In the genomic region with DNA sequence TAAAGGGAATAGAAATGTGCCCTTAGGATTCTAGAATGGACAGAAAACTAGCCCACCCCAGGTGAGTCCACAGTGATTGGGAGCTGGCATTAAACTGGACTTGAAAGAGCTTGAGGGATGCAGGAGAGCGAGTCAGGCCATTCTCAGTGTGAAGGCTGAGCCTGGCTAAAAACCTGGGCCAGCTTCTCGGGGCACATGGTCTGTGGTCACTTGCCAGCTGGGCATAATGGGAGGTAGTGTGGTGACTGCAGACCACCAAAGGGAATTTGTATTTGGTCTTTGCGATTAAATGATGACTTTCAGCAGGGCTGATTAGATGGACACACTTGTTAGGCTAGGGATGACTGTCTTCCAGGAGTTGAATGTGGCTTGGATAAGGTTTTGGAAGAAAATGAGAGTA, we compare ENCODE assay signal across 30 cellular contexts.
DNase-seq lines count a peak whose midpoint lies in the region; ATAC-seq, FAIRE-seq and TF ChIP-seq lines count a peak whose summit lies in the region.
"Had no signal": no experiment of that assay in that cellular context is flagged by ENCODE, and none has a peak within 500 bp of the region (broad histone marks: within the 10 kb centered on the region; RNA-seq: fewer than 3 reads in every experiment).

No MANE protein-coding gene starts in this region.

- ATAC-seq in HepG2 (no peak), right lobe of liver (no peak), GM18519 (IDR thresholded peaks at IDR 0.05; ENCODE audit: low FRiP score, unreplicated experiment) (no peak)

- no peak overlapping the region for H3K4me3 Mint-ChIP-seq in brain
- no peak overlapping the region for H3K4me3 Mint-ChIP-seq in neural crest cell
- H3K4me3 Mint-ChIP-seq: CD14-positive monocyte had no signal

- CTCF ChIA-PET in HepG2 (lab: Yijun Ruan, JAX; ENCODE audit: low intra/inter-chr PET ratio, low total read pairs), result no interaction called here

- H3K4me3 ChIP-seq in HepG2 (replicated peaks in 1 of 3; ENCODE audit: insufficient read depth in 1 of 3, low read depth in 2 of 3, low read length in 3 of 3), result no peak overlapping the region
- no peak overlapping the region for H3K4me3 ChIP-seq in right lobe of liver
- no peak overlapping the region for H3K4me3 ChIP-seq in small intestine (ENCODE audit: low read depth in 1 of 2, low read length in 2 of 2)
- H3K4me3 ChIP-seq in foreskin fibroblast (ENCODE audit: low read depth in 1 of 2, low read length in 2 of 2), result no peak overlapping the region
- H3K4me3 ChIP-seq: Peyer's patch had no signal

- FAIRE-seq in HepG2 (lab: Jason Lieb, UNC) (no peak), small intestine (lab: Jason Lieb, UNC) (no peak)
- FAIRE-seq: GM12892, GM19239, HTR-8/SVneo had no signal

- no TSS peak for BruUV-seq in HepG2 (replicated peaks; lab: Mats Ljungman, UMichigan)

- H3K9me3 Mint-ChIP-seq in brain (peaks cover 0 to 5% (median 0%) of the 10 kb centered on the region in 5 experiments), neural crest cell (no peaks in the 10 kb centered on the region)

- POLR2A ChIA-PET in HepG2 (lab: Yijun Ruan, JAX), result no interaction called here

- TF ChIP-seq POLR2A in HepG2 (IDR thresholded peaks at IDR 0.05; ENCODE audit: insufficient read depth in 1 of 2, low read depth in 2 of 2, low read length in 2 of 2), result no peak
- TF ChIP-seq POLR2A in right lobe of liver (IDR thresholded peaks at IDR 0.05), result no peak

- H3K27me3 ChIP-seq in HepG2 (ENCODE audit: control insufficient read depth in 1 of 2, insufficient read depth in 2 of 2, low read length in 2 of 2) (no peaks in the 10 kb centered on the region), right lobe of liver (no peaks in the 10 kb centered on the region), small intestine (ENCODE audit: control insufficient read depth in 2 of 2, insufficient read depth in 2 of 2, low read length in 2 of 2) (no peaks in the 10 kb centered on the region)
- H3K27me3 ChIP-seq: BE2C, Peyer's patch had no signal

- H3K36me3 ChIP-seq in HepG2 (replicated peaks in 1 of 2; ENCODE audit: control insufficient read depth in 1 of 2, insufficient read depth in 2 of 2, low read length in 2 of 2) (no peaks in the 10 kb centered on the region; a peak in 1 of 5 replicates), right lobe of liver (no peaks in the 10 kb centered on the region), small intestine (ENCODE audit: control insufficient read depth in 2 of 2, insufficient read depth in 2 of 2, low read length in 2 of 2) (no peaks in the 10 kb centered on the region)
- H3K36me3 ChIP-seq: BE2C, Peyer's patch had no signal

- H3K27ac Mint-ChIP-seq in brain, result peak overlapping the region in 3 of 5 experiments; percentile 5 to 60 (median 12)
- H3K27ac Mint-ChIP-seq in neural crest cell (ENCODE audit: unreplicated experiment), result peak overlapping the region; percentile 19

- H3K9me3 ChIP-seq in HepG2 (ENCODE audit: low read length) (no peaks in the 10 kb centered on the region), right lobe of liver (no peaks in the 10 kb centered on the region), small intestine (ENCODE audit: control insufficient read depth, low read depth) (no peaks in the 10 kb centered on the region)
- H3K9me3 ChIP-seq: BE2C, Peyer's patch, SK-N-SH had no signal

- peaks cover 45% of the 10 kb centered on the region for H3K4me1 Mint-ChIP-seq in brain
- peaks cover 5% of the 10 kb centered on the region for H3K4me1 Mint-ChIP-seq in neural crest cell

- DNase-seq in HepG2 (ENCODE audit: low spot score) (no peak), right lobe of liver (no peak), neural crest cell (ENCODE audit: low read depth, low spot score) (no peak), small intestine (no peak), SKM-1 treated with dmso at 0.1 percent for 144 hours (lab: John Stamatoyannopoulos, UW; ENCODE audit: unreplicated experiment) (no peak), foreskin fibroblast (no peak)
- DNase-seq: BE2C, DMS153, DND-41, IMR-90, KG1, NCI-H1048, NCI-H1417 treated with DMSO at 0.1 percent for 48 hours, NCI-H187, NCI-H2081 treated with DMSO at 0.1 percent for 48 hours, NCI-H2171, NCI-H226, NCI-H510A, NCI-H69, OCI-M1, Peyer's patch, SIG-M5, SK-N-SH had no signal

- in situ Hi-C loops in HepG2 (cut with HindIII; ENCODE audit: extremely low pct_ligation_motif_present, low pct_unique_long_range_greater_than_20kb), result no loop called here

- intact Hi-C loops in HepG2 (cut with micrococcal nuclease; ENCODE audit: unreplicated experiment), result loop anchor here (10.0 kb wide), 1 partner anchor 59 kb away; no protein-coding TSS in a partner anchor
- intact Hi-C loops in right lobe of liver (cut with DNase I), result no loop called here

- H3K36me3 Mint-ChIP-seq in brain (peaks cover 4% of the 10 kb centered on the region), neural crest cell (ENCODE audit: low read depth) (peaks cover 2% of the 10 kb centered on the region)
- H3K36me3 Mint-ChIP-seq: CD14-positive monocyte had no signal

- H3K27me3 Mint-ChIP-seq in brain (no peaks in the 10 kb centered on the region), neural crest cell (ENCODE audit: low read depth) (no peaks in the 10 kb centered on the region)

- H2AFZ ChIP-seq in HepG2 (ENCODE audit: low read length), result no peak overlapping the region

- TF ChIP-seq RAD21 in HepG2 (CRISPR knock-in tag; IDR thresholded peaks at IDR 0.05), result no peak

- WGBS in HepG2 (ENCODE audit: low lambda C conversion rate), result 94% methylated on average over 3 of the region's 3 CpGs
- WGBS in right lobe of liver (ENCODE audit: insufficient coverage, low coverage, low lambda C conversion rate, missing lambda C conversion rate), result 100% methylated on average over 1 of the region's 3 CpGs
- WGBS in small intestine, 3 donors, result 96 to 97% (median 97%) methylated on average over 3 of the region's 3 CpGs

- H4K20me1 ChIP-seq in HepG2 (ENCODE audit: insufficient read depth, low read length), result 0 out of 2 replicates have a peak, but pooled peaks cover 3% of the 10 kb centered on the region

- H3K27ac ChIP-seq in HepG2 (ENCODE audit: extremely low read length, insufficient read depth, low read length) (no peak overlapping the region), right lobe of liver (no peak overlapping the region), small intestine (ENCODE audit: low read depth in 1 of 2, low read length in 1 of 2) (no peak overlapping the region)
- H3K27ac ChIP-seq: 22Rv1, Peyer's patch had no signal

- peaks cover 7% of the 10 kb centered on the region; the same call in 1 of the 2 replicates for H3K4me1 ChIP-seq in HepG2 (ENCODE audit: insufficient read depth, low read length)
- H3K4me1 ChIP-seq in right lobe of liver, result no peaks in the 10 kb centered on the region
- H3K4me1 ChIP-seq in small intestine (ENCODE audit: control insufficient read depth in 2 of 2, insufficient read depth in 1 of 2, low read depth in 1 of 2, low read length in 1 of 2), result no peaks in the 10 kb centered on the region
- H3K4me1 ChIP-seq: Peyer's patch had no signal

- peaks cover 18% of the 10 kb centered on the region for H3K79me2 ChIP-seq in HepG2 (ENCODE audit: insufficient read depth, low read length)

- TF ChIP-seq CTCF in HepG2 (CRISPR knock-in tag; IDR thresholded peaks at IDR 0.05), result no peak
- no peak for TF ChIP-seq CTCF in right lobe of liver (IDR thresholded peaks at IDR 0.05)
- no peak for TF ChIP-seq CTCF in brain (conservative IDR thresholded peaks at IDR 0.05)
- no peak for TF ChIP-seq CTCF in neural crest cell (conservative IDR thresholded peaks at IDR 0.05)
- no peak for TF ChIP-seq CTCF in foreskin fibroblast (IDR thresholded peaks at IDR 0.05; ENCODE audit: low read depth, low read length)

- H3K4me2 ChIP-seq in HepG2 (ENCODE audit: low read depth, low read length), result no peak overlapping the region
- H3K4me2 ChIP-seq: SK-N-SH had no signal

- H3K9ac ChIP-seq in HepG2 (ENCODE audit: insufficient read depth, low read depth, low read length), result no peak overlapping the region
- H3K9ac ChIP-seq: SK-N-SH had no signal

- TF ChIP-seq EP300 in HepG2 (IDR thresholded peaks at IDR 0.05; ENCODE audit: low read depth in 2 of 2, low read length in 2 of 2) (no peak), HepG2 (CRISPR knock-in tag; IDR thresholded peaks at IDR 0.05; ENCODE audit: borderline replicate concordance) (no peak)

TF ChIP-seq in HepG2, 621 proteins besides CTCF, POLR2A, EP300 and RAD21:
- TF ChIP-seq, protein P1, sequence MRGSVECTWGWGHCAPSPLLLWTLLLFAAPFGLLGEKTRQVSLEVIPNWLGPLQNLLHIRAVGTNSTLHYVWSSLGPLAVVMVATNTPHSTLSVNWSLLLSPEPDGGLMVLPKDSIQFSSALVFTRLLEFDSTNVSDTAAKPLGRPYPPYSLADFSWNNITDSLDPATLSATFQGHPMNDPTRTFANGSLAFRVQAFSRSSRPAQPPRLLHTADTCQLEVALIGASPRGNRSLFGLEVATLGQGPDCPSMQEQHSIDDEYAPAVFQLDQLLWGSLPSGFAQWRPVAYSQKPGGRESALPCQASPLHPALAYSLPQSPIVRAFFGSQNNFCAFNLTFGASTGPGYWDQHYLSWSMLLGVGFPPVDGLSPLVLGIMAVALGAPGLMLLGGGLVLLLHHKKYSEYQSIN (CRISPR knock-in tag; IDR thresholded peaks at IDR 0.05; ENCODE audit: borderline replicate concordance), result no peak
- TF ChIP-seq RBM22 (optimal IDR thresholded peaks at IDR 0.05; ENCODE audit: low read length), result peak; percentile 56
